In genomic region chr2:9250498-9251153, GRCh38 we compare ENCODE assay signal across 14 cellular contexts. TPM values are rescaled to one million over a fixed set of nuclear protein-coding genes. Genes with fewer than 3 reads are reported as not detected.
A peak's percentile ranks its signal among the peaks of the same experiment; 100 is the strongest.
DNase-seq lines count a peak whose midpoint lies in the region; ATAC-seq, FAIRE-seq and TF ChIP-seq lines count a peak whose summit lies in the region.
"Had no signal": no experiment of that assay in that cellular context is flagged by ENCODE, and none has a peak within 500 bp of the region (broad histone marks: within the 10 kb centered on the region; RNA-seq: fewer than 3 reads in every experiment).

No MANE protein-coding gene starts in this region.

- H3K9ac ChIP-seq in PC-3 (ENCODE audit: low read length) (no peak overlapping the region), kidney (ENCODE audit: low read length in 2 of 2) (no peak overlapping the region)

- no peak for TF ChIP-seq EP300 in stomach (IDR thresholded peaks at IDR 0.05)

- H3K36me3 ChIP-seq in PC-3 (ENCODE audit: low read depth, low read length), result no peaks in the 10 kb centered on the region
- H3K36me3 ChIP-seq in bronchial epithelial cell (ENCODE audit: control insufficient read depth, insufficient read depth, low read length), result no peaks in the 10 kb centered on the region
- H3K36me3 ChIP-seq in kidney (ENCODE audit: control insufficient read depth in 1 of 2, insufficient read depth in 2 of 2, low read length in 2 of 2), result no peaks in the 10 kb centered on the region
- no peaks in the 10 kb centered on the region for H3K36me3 ChIP-seq in stomach

- no TSS peak for BruUV-seq in PC-3 (replicated peaks; lab: Mats Ljungman, UMichigan)

- POLR2A ChIA-PET in PC-3 (lab: Charles Lee; ENCODE audit: unreplicated experiment), result no interaction called here

- peaks cover 95% of the 10 kb centered on the region for H3K79me2 ChIP-seq in PC-3 (ENCODE audit: low read length)

- H3K9me3 ChIP-seq in PC-3 (ENCODE audit: low read length) (no peaks in the 10 kb centered on the region), kidney (ENCODE audit: control insufficient read depth in 1 of 2, low read length in 2 of 2) (no peaks in the 10 kb centered on the region), stomach (no peaks in the 10 kb centered on the region)

- FAIRE-seq in bronchial epithelial cell (lab: Jason Lieb, UNC) (no peak), kidney (lab: Jason Lieb, UNC) (no peak), GM19239 (lab: Jason Lieb, UNC) (no peak)

- ATAC-seq in PC-3 (no peak), GM21360 (IDR thresholded peaks at IDR 0.05; ENCODE audit: unreplicated experiment) (no peak)

- H3K4me1 ChIP-seq in PC-3 (ENCODE audit: insufficient read depth, low read length), result peaks cover 42% of the 10 kb centered on the region
- H3K4me1 ChIP-seq in kidney (ENCODE audit: control insufficient read depth in 1 of 2, insufficient read depth in 1 of 2, low read depth in 1 of 2, low read length in 2 of 2), result peaks cover 40 to 50% of the 10 kb centered on the region in 2 donors
- H3K4me1 ChIP-seq in stomach, result peaks cover 35 to 72% (median 56%) of the 10 kb centered on the region in 4 donors

- WGBS in stomach, 5 donors, result 40 to 68% (median 48%) methylated on average over 11 to 12 of the region's 12 CpGs

- H4K20me1 ChIP-seq in PC-3 (ENCODE audit: low read length), result 0 out of 2 replicates have a peak, but pooled peaks cover 6% of the 10 kb centered on the region

- no peak for TF ChIP-seq CTCF in PC-3 (conservative IDR thresholded peaks at IDR 0.05; ENCODE audit: low read depth, low read length)
- TF ChIP-seq CTCF in bronchial epithelial cell (IDR thresholded peaks at IDR 0.05; ENCODE audit: insufficient read depth, low read length, severe bottlenecking), result no peak
- no peak for TF ChIP-seq CTCF in kidney (IDR thresholded peaks at IDR 0.05; ENCODE audit: borderline replicate concordance, extremely low read depth, insufficient read depth)
- TF ChIP-seq CTCF in stomach (IDR thresholded peaks at IDR 0.05), result no peak

- no peaks in the 10 kb centered on the region for H3F3A ChIP-seq in PC-3 (ENCODE audit: low read length, unreplicated experiment)

- TF ChIP-seq POLR2A in stomach (IDR thresholded peaks at IDR 0.05), result no peak

- DNase-seq in PC-3 (no peak), bronchial epithelial cell (ENCODE audit: low read depth) (peak; percentile 61), kidney (no peak), stomach (peak; percentile 45), C1 segment of cervical spinal cord (lab: John Stamatoyannopoulos, UW) (no peak), GM19239 (ENCODE audit: insufficient read length, low spot score) (no peak)
- DNase-seq: activated naive CD4-positive, alpha-beta T cell treated with anti-CD3 and anti-CD28 coated beads, Interleukin-2, amount 50 U/mL, for 16 hours; CD8-positive, alpha-beta memory T cell; GF-D8; immature natural killer cell; NCI-H526; SIG-M5 had no signal

- H3K9me2 ChIP-seq in PC-3 (replicated peaks; ENCODE audit: low read length), result no peaks in the 10 kb centered on the region

- H3K27ac ChIP-seq in PC-3 (ENCODE audit: low read length), result peak overlapping the region; percentile 50
- H3K27ac ChIP-seq in kidney (ENCODE audit: low read depth in 2 of 2, low read length in 2 of 2), result peak overlapping the region; percentile 33 to 84
- peak overlapping the region; percentile 47 to 78 (median 63) for H3K27ac ChIP-seq in stomach

- H3K27me3 ChIP-seq in PC-3 (ENCODE audit: low read length), result no peaks in the 10 kb centered on the region
- H3K27me3 ChIP-seq in bronchial epithelial cell (ENCODE audit: control insufficient read depth, insufficient read depth, low read length), result no peaks in the 10 kb centered on the region
- no peaks in the 10 kb centered on the region for H3K27me3 ChIP-seq in stomach

- CTCF ChIA-PET in PC-3 (lab: Charles Lee), result no interaction called here

- no peak overlapping the region for H3K4me2 ChIP-seq in PC-3 (ENCODE audit: low read length)

- intact Hi-C loops in PC-3 (cut with micrococcal nuclease), result no loop called here
- intact Hi-C loops in kidney (cut with DNase I), result no loop called here
- intact Hi-C loops in stomach (cut with DNase I; ENCODE audit: low total_unique reads), result no loop called here

- H3K4me3 ChIP-seq in PC-3 (ENCODE audit: low read length) (no peak overlapping the region), bronchial epithelial cell (ENCODE audit: low read depth, low read length) (no peak overlapping the region), kidney (ENCODE audit: low read length in 2 of 2) (no peak overlapping the region), stomach (no peak overlapping the region)
- H3K4me3 ChIP-seq: smooth muscle cell had no signal

- H2AFZ ChIP-seq in PC-3 (ENCODE audit: low read length), result no peak overlapping the region

RNA-seq across cellular contexts. Expression of gene ASAP2, which starts 44.0 kb away (rescaled TPM):
- total RNA-seq in PC-3 (2014; rRNA removed) (25.2 and 34.5 TPM in 2 replicates), bronchial epithelial cell (20.0 and 25.5 TPM in 2 replicates), kidney (54.8 TPM), stomach (10 to 100 TPM; 32.1 to 55.4 (median 37.1) TPM)
- polyA plus RNA-seq in kidney (ENCODE audit: insufficient read depth, low read depth, low replicate concordance) (26.2 TPM), stomach (10 to 100 TPM in 1 of 3 donors, 1 to 10 TPM in 2; 9.7 to 25.1 (median 9.8) TPM)
- polyA plus RNA-seq: CD8-positive, alpha-beta memory T cell had no signal

Comparison
In these comparisons a context has a peak if more than half of its experiments do, and no peak if none do; other contexts are left out.
1. DNase-seq: peak in bronchial epithelial cell (single experiment) and stomach (single experiment); none in PC-3 (single experiment), kidney (single experiment), C1 segment of cervical spinal cord (0 of 14) and GM19239 (single experiment).
2. Peak in every context shown above with its lines, with median percentiles within 50 percentile points of each other: H3K27ac ChIP-seq.